In genomic region chr16:88454315-88455057, GRCh38 we compare ENCODE assay signal across 1 cellular context.
TF ChIP-seq lines count a peak whose summit lies in the region.

No MANE protein-coding gene starts in this region.

TF ChIP-seq in HepG2, 621 proteins besides CTCF, POLR2A, EP300 and RAD21 (continued from another document):
- TF ChIP-seq, protein P1, sequence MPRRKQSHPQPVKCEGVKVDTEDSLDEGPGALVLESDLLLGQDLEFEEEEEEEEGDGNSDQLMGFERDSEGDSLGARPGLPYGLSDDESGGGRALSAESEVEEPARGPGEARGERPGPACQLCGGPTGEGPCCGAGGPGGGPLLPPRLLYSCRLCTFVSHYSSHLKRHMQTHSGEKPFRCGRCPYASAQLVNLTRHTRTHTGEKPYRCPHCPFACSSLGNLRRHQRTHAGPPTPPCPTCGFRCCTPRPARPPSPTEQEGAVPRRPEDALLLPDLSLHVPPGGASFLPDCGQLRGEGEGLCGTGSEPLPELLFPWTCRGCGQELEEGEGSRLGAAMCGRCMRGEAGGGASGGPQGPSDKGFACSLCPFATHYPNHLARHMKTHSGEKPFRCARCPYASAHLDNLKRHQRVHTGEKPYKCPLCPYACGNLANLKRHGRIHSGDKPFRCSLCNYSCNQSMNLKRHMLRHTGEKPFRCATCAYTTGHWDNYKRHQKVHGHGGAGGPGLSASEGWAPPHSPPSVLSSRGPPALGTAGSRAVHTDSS (CRISPR knock-in tag; conservative IDR thresholded peaks at IDR 0.05) = no peak
- TF ChIP-seq, protein P2, sequence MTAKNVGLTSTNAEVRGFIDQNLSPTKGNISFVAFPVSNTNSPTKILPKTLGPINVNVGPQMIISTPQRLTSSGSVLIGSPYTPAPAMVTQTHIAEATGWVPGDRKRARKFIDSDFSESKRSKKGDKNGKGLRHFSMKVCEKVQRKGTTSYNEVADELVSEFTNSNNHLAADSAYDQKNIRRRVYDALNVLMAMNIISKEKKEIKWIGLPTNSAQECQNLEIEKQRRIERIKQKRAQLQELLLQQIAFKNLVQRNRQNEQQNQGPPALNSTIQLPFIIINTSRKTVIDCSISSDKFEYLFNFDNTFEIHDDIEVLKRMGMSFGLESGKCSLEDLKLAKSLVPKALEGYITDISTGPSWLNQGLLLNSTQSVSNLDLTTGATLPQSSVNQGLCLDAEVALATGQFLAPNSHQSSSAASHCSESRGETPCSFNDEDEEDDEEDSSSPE (CRISPR knock-in tag; IDR thresholded peaks at IDR 0.05) = no peak
- TF ChIP-seq JARID2 (CRISPR knock-in tag; IDR thresholded peaks at IDR 0.05; ENCODE audit: insufficient replicate concordance) (no peak), ZNF761 (CRISPR knock-in tag; conservative IDR thresholded peaks at IDR 0.05) (no peak), SOX13 (IDR thresholded peaks at IDR 0.05) (no peak), SOX13 (CRISPR knock-in tag; conservative IDR thresholded peaks at IDR 0.05 in 1 of 2, IDR thresholded peaks at IDR 0.05 in 1 of 2) (no peak), HOXA7 (CRISPR knock-in tag; IDR thresholded peaks at IDR 0.05) (no peak), ZNF234 (CRISPR knock-in tag; conservative IDR thresholded peaks at IDR 0.05) (no peak), ZNF598 (CRISPR knock-in tag; IDR thresholded peaks at IDR 0.05; ENCODE audit: borderline replicate concordance) (no peak), ZNF329 (CRISPR knock-in tag; IDR thresholded peaks at IDR 0.05; ENCODE audit: low read depth) (no peak), TIGD3 (CRISPR knock-in tag; IDR thresholded peaks at IDR 0.05; ENCODE audit: borderline replicate concordance) (no peak), SUZ12 (IDR thresholded peaks at IDR 0.05; ENCODE audit: low read depth, low read length) (no peak), ZNF264 (CRISPR knock-in tag; IDR thresholded peaks at IDR 0.05) (no peak), ZNF292 (CRISPR knock-in tag; IDR thresholded peaks at IDR 0.05; ENCODE audit: borderline replicate concordance, low read depth) (no peak), TP53 (CRISPR knock-in tag; conservative IDR thresholded peaks at IDR 0.05) (no peak), SNAI1 (CRISPR knock-in tag; IDR thresholded peaks at IDR 0.05; ENCODE audit: borderline replicate concordance) (peak; percentile 23)
- TF ChIP-seq, protein P3, sequence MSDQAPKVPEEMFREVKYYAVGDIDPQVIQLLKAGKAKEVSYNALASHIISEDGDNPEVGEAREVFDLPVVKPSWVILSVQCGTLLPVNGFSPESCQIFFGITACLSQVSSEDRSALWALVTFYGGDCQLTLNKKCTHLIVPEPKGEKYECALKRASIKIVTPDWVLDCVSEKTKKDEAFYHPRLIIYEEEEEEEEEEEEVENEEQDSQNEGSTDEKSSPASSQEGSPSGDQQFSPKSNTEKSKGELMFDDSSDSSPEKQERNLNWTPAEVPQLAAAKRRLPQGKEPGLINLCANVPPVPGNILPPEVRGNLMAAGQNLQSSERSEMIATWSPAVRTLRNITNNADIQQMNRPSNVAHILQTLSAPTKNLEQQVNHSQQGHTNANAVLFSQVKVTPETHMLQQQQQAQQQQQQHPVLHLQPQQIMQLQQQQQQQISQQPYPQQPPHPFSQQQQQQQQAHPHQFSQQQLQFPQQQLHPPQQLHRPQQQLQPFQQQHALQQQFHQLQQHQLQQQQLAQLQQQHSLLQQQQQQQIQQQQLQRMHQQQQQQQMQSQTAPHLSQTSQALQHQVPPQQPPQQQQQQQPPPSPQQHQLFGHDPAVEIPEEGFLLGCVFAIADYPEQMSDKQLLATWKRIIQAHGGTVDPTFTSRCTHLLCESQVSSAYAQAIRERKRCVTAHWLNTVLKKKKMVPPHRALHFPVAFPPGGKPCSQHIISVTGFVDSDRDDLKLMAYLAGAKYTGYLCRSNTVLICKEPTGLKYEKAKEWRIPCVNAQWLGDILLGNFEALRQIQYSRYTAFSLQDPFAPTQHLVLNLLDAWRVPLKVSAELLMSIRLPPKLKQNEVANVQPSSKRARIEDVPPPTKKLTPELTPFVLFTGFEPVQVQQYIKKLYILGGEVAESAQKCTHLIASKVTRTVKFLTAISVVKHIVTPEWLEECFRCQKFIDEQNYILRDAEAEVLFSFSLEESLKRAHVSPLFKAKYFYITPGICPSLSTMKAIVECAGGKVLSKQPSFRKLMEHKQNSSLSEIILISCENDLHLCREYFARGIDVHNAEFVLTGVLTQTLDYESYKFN (CRISPR knock-in tag; conservative IDR thresholded peaks at IDR 0.05) = no peak
